20 cellular contexts compared by ENCODE assay signal in the genomic region with DNA sequence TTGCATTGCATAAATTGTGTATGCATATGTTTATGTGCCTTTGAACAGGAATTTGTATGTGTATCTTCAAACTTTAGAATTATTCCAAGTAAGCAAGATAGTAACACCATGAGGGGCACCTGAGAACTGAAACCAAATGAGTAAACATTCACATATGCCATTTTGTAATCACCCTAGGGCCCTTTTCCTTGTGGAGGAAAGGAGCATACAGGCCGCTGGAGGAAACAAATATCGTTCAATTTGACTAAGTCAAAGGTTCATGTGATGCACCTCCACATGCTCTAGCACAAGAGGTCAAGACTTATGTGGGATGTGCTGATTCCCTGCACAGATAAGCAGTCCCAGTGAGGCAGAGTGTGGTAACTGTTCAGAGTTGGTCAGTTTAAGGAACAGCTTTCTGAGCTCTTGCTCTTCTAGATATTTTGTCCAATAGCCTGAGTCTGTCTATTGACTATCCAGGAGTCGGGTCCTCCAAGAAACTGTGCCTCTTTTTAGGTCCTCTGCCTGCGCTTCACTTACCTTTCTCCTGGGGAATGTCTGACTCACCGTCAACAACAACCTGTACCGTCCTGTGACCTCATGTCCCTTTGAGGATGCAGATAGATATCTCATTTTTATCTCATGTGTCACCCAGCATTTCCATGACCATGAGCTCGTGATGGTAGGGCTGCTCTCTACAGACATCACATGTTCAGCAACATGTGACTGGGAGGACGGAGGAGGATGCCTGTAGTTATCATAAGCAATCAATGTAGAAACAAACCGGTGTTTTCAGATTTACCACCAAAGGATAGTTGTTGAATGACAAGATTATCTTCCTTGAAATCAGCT.
DNase-seq lines count a peak whose midpoint lies in the region; ATAC-seq and TF ChIP-seq lines count a peak whose summit lies in the region.
"Had no signal": no experiment of that assay in that cellular context is flagged by ENCODE, and none has a peak within 500 bp of the region (broad histone marks: within the 10 kb centered on the region; RNA-seq: fewer than 3 reads in every experiment).

No MANE protein-coding gene starts in this region.

- no peak overlapping the region for H3K4me2 ChIP-seq in mammary epithelial cell (ENCODE audit: insufficient read depth, low read depth, low read length)
- H3K4me2 ChIP-seq: BLaER1 had no signal

- no peaks in the 10 kb centered on the region for H3K36me3 ChIP-seq in mammary epithelial cell (ENCODE audit: insufficient read depth, low read length)
- H3K36me3 ChIP-seq: BLaER1, left ventricle myocardium inferior had no signal

- H3K27me3 Mint-ChIP-seq in activated naive CD8-positive, alpha-beta T cell treated with anti-CD3 and anti-CD28 coated beads, Interleukin-2, amount 50 U/mL, for 24 hours: peaks cover 16% of the 10 kb centered on the region
- peaks cover 30% of the 10 kb centered on the region for H3K27me3 Mint-ChIP-seq in activated naive CD8-positive, alpha-beta T cell treated with anti-CD3 and anti-CD28 coated beads for 36 hours
- H3K27me3 Mint-ChIP-seq in T-helper 17 cell: peaks cover 54% of the 10 kb centered on the region

- intact Hi-C loops in mammary epithelial cell (cut with micrococcal nuclease): no loop called here
- intact Hi-C loops in left colon (cut with DNase I, micrococcal nuclease): no loop called here

- no peaks in the 10 kb centered on the region for H3K27me3 ChIP-seq in mammary epithelial cell (ENCODE audit: insufficient read depth, low read length)
- H3K27me3 ChIP-seq: BLaER1 had no signal

- dilution Hi-C loops in mammary epithelial cell (cut with HindIII; ENCODE audit: low sequenced_read_pairs): no loop called here

- WGBS in mammary epithelial cell (ENCODE audit: low coverage, missing lambda C conversion rate): 63% methylated on average over 9 of the region's 9 CpGs

- H3K4me1 ChIP-seq in mammary epithelial cell (ENCODE audit: insufficient read depth, low read length): no peaks in the 10 kb centered on the region
- H3K4me1 ChIP-seq: left ventricle myocardium inferior had no signal

- H4K20me1 ChIP-seq in mammary epithelial cell (ENCODE audit: insufficient read depth, low read length): no peaks in the 10 kb centered on the region
- H4K20me1 ChIP-seq: BLaER1 had no signal

- no TSS peak for BruUV-seq in mammary epithelial cell (replicated peaks; lab: Mats Ljungman, UMichigan)

- no peak for TF ChIP-seq CTCF in mammary epithelial cell (conservative IDR thresholded peaks at IDR 0.05 in 1 of 2, IDR thresholded peaks at IDR 0.05 in 1 of 2; ENCODE audit: extremely low read depth in 1 of 2, insufficient read depth in 1 of 2, low read depth in 1 of 2, low read length in 2 of 2)

- ATAC-seq in activated naive CD8-positive, alpha-beta T cell treated with anti-CD3 and anti-CD28 coated beads, Interleukin-2, amount 50 U/mL, for 24 hours: peak; percentile 20
- ATAC-seq in left colon (peak; percentile 73), T-helper 17 cell (no peak), HG03139 (IDR thresholded peaks at IDR 0.05; ENCODE audit: unreplicated experiment) (no peak), HG03442 (IDR thresholded peaks at IDR 0.05; ENCODE audit: unreplicated experiment) (no peak)
- ATAC-seq: activated T-helper 17 cell treated with anti-CD3 and anti-CD28 coated beads, Interleukin-2, amount 50 U/mL, for 72 hours had no signal

- H3K27ac Mint-ChIP-seq in activated naive CD8-positive, alpha-beta T cell treated with anti-CD3 and anti-CD28 coated beads, Interleukin-2, amount 50 U/mL, for 24 hours: no peak overlapping the region
- no peak overlapping the region for H3K27ac Mint-ChIP-seq in activated naive CD8-positive, alpha-beta T cell treated with anti-CD3 and anti-CD28 coated beads for 36 hours
- no peak overlapping the region for H3K27ac Mint-ChIP-seq in T-helper 17 cell
- H3K27ac Mint-ChIP-seq: activated B cell treated with CpG ODN at 0.5 μM for 24 hours; activated T-helper 17 cell treated with anti-CD3 and anti-CD28 coated beads, Interleukin-2, amount 50 U/mL, for 72 hours had no signal

- H3K9ac ChIP-seq in mammary epithelial cell (ENCODE audit: insufficient read depth, low read length): no peak overlapping the region
- H3K9ac ChIP-seq: BLaER1 had no signal

- CTCF ChIA-PET in mammary epithelial cell (lab: Charles Lee; ENCODE audit: low non-redundant PET): no interaction called here

- H2AFZ ChIP-seq in mammary epithelial cell (ENCODE audit: low read depth, low read length): no peak overlapping the region

- H3K9me3 ChIP-seq in mammary epithelial cell (replicated peaks; ENCODE audit: insufficient read depth, low read length) (no peaks in the 10 kb centered on the region), T-helper 17 cell (ENCODE audit: control insufficient read depth, low read length, poor library complexity, severe bottlenecking) (no peaks in the 10 kb centered on the region)
- H3K9me3 ChIP-seq: BLaER1, left ventricle myocardium inferior had no signal

- H3K4me3 ChIP-seq in mammary epithelial cell (replicated peaks in 1 of 3; ENCODE audit: insufficient read depth in 1 of 3, low read depth in 2 of 3, low read length in 3 of 3): no peak overlapping the region
- H3K4me3 ChIP-seq: BLaER1, left ventricle myocardium inferior had no signal

- no peaks in the 10 kb centered on the region for H3K79me2 ChIP-seq in mammary epithelial cell (ENCODE audit: insufficient read depth, low read length)

- in situ Hi-C loops in mammary epithelial cell (cut with MboI; ENCODE audit: low sequenced_read_pairs in 2 of 2): no loop called here

- H3K4me3 Mint-ChIP-seq in activated naive CD8-positive, alpha-beta T cell treated with anti-CD3 and anti-CD28 coated beads, Interleukin-2, amount 50 U/mL, for 24 hours: no peak overlapping the region
- no peak overlapping the region for H3K4me3 Mint-ChIP-seq in activated naive CD8-positive, alpha-beta T cell treated with anti-CD3 and anti-CD28 coated beads for 36 hours
- no peak overlapping the region for H3K4me3 Mint-ChIP-seq in T-helper 17 cell
- H3K4me3 Mint-ChIP-seq: activated B cell treated with CpG ODN at 0.5 μM for 24 hours; activated T-helper 17 cell treated with anti-CD3 and anti-CD28 coated beads, Interleukin-2, amount 50 U/mL, for 72 hours; central memory CD8-positive, alpha-beta T cell had no signal

- DNase-seq in activated naive CD8-positive, alpha-beta T cell treated with anti-CD3 and anti-CD28 coated beads, Interleukin-2, amount 50 U/mL, for 24 hours: no peak
- DNase-seq in activated naive CD8-positive, alpha-beta T cell treated with anti-CD3 and anti-CD28 coated beads for 36 hours: no peak
- DNase-seq in mammary epithelial cell: peak; percentile 35
- DNase-seq in left colon: no peak
- DNase-seq in T-helper 17 cell: no peak
- DNase-seq in activated CD8-positive, alpha-beta memory T cell treated with anti-CD3 and anti-CD28 coated beads for 24 hours: no peak
- DNase-seq: activated B cell treated with CpG ODN at 0.5 μM for 24 hours; DMS79; effector memory CD4-positive, alpha-beta T cell; Kasumi-1; left ventricle myocardium inferior; NCI-H146; stimulated activated CD4-positive, alpha-beta T cell treated with anti-CD3 and anti-CD28 coated beads, Interleukin-4, amount 100 ng/mL, for 24 hours; T-helper 1 cell had no signal

- H3K4me1 Mint-ChIP-seq in activated naive CD8-positive, alpha-beta T cell treated with anti-CD3 and anti-CD28 coated beads, Interleukin-2, amount 50 U/mL, for 24 hours: no peaks in the 10 kb centered on the region
- no peaks in the 10 kb centered on the region for H3K4me1 Mint-ChIP-seq in activated naive CD8-positive, alpha-beta T cell treated with anti-CD3 and anti-CD28 coated beads for 36 hours
- no peaks in the 10 kb centered on the region for H3K4me1 Mint-ChIP-seq in T-helper 17 cell
- H3K4me1 Mint-ChIP-seq: activated B cell treated with CpG ODN at 0.5 μM for 24 hours; central memory CD8-positive, alpha-beta T cell had no signal

- no peaks in the 10 kb centered on the region for H3K36me3 Mint-ChIP-seq in activated naive CD8-positive, alpha-beta T cell treated with anti-CD3 and anti-CD28 coated beads, Interleukin-2, amount 50 U/mL, for 24 hours (ENCODE audit: low read depth)
- H3K36me3 Mint-ChIP-seq in activated naive CD8-positive, alpha-beta T cell treated with anti-CD3 and anti-CD28 coated beads for 36 hours: no peaks in the 10 kb centered on the region
- H3K36me3 Mint-ChIP-seq in T-helper 17 cell (ENCODE audit: low read depth): peaks cover 2% of the 10 kb centered on the region

- H3K9me3 Mint-ChIP-seq in activated naive CD8-positive, alpha-beta T cell treated with anti-CD3 and anti-CD28 coated beads, Interleukin-2, amount 50 U/mL, for 24 hours: no peaks in the 10 kb centered on the region
- H3K9me3 Mint-ChIP-seq in activated naive CD8-positive, alpha-beta T cell treated with anti-CD3 and anti-CD28 coated beads for 36 hours: no peaks in the 10 kb centered on the region
- H3K9me3 Mint-ChIP-seq: activated B cell treated with CpG ODN at 0.5 μM for 24 hours; activated T-helper 17 cell treated with anti-CD3 and anti-CD28 coated beads, Interleukin-2, amount 50 U/mL, for 72 hours had no signal

- no peak overlapping the region for H3K27ac ChIP-seq in mammary epithelial cell (ENCODE audit: insufficient read depth, low read depth, low read length)
- H3K27ac ChIP-seq: 22Rv1, BLaER1, left ventricle myocardium inferior had no signal

Comparison
In these comparisons a context has a peak if more than half of its experiments do, and no peak if none do; other contexts are left out.
1. ATAC-seq: peak in activated naive CD8-positive, alpha-beta T cell treated with anti-CD3 and anti-CD28 coated beads, Interleukin-2, amount 50 U/mL, for 24 hours (single experiment) and left colon (single experiment); none in T-helper 17 cell (single experiment), HG03139 (single experiment) and HG03442 (single experiment).